In genomic region chr12:120062976-120063579, GRCh38 we compare ENCODE assay signal across 13 cellular contexts.
"Had no signal": no experiment of that assay in that cellular context is flagged by ENCODE, and none has a peak within 500 bp of the region (broad histone marks: within the 10 kb centered on the region; RNA-seq: fewer than 3 reads in every experiment).

No MANE protein-coding gene starts in this region.

- DNase-seq: activated CD4-positive, alpha-beta T cell treated with anti-CD3 and anti-CD28 coated beads for 48 hours; activated naive CD4-positive, alpha-beta T cell treated with Interleukin-2 at 50 U/mL for 16 hours; activated T-cell treated with anti-CD3 and anti-CD28 coated beads, Interleukin-2, amount 50 U/mL, for 48 hours; adrenal gland; cerebellar nuclear complex; esophagus squamous epithelium; heart right ventricle; stimulated activated CD4-positive, alpha-beta T cell treated with anti-CD3 and anti-CD28 coated beads, Interleukin-4, amount 100 ng/mL, for 1 hour; stomach; thyroid gland; uterus had no signal

- H3K4me3 ChIP-seq: adrenal gland, esophagus squamous epithelium, heart right ventricle, stomach, thyroid gland, uterus had no signal

- H3K4me3 Mint-ChIP-seq: neural crest cell had no signal

- H3K9me3 Mint-ChIP-seq: neural crest cell had no signal

- ATAC-seq: heart right ventricle, SK-N-SH treated with all-trans-retinoic acid at 6 μM for 48 hours had no signal
